In genomic region chr15:91879148-91879547, GRCh38 we compare ENCODE assay signal across 23 cellular contexts. TPM values are rescaled to one million over a fixed set of nuclear protein-coding genes. Genes with fewer than 3 reads are reported as not detected.
"Had no signal": no experiment of that assay in that cellular context is flagged by ENCODE, and none has a peak within 500 bp of the region (broad histone marks: within the 10 kb centered on the region; RNA-seq: fewer than 3 reads in every experiment).

No MANE protein-coding gene starts in this region.

- DNase-seq: IMR-90, MV-4-11, NCI-H1092, NCI-H1105 treated with DMSO at 0.1 percent for 48 hours, NCI-H1417 treated with DMSO at 0.1 percent for 48 hours, NCI-H146, NCI-H1694 treated with DMSO at 0.1 percent for 48 hours, NCI-H1930, NCI-H2081, NCI-H345, NCI-H446 treated with DMSO at 0.1 percent for 48 hours, NCI-H510A treated with DMSO at 0.1 percent for 48 hours, NCI-H69, NCI-H774, Right ventricle myocardium superior, RPMI8226, SIG-M5, T-helper 1 cell, T-helper 17 cell had no signal

- H3K4me2 ChIP-seq: KMS-11 had no signal

- H3K9me3 ChIP-seq: SJSA1 had no signal

- H3K9ac ChIP-seq: KMS-11 had no signal

- H3K27me3 ChIP-seq: SJSA1 had no signal

- H3K36me3 ChIP-seq: SJSA1 had no signal

- H3K4me3 ChIP-seq: SJSA1, SK-N-MC had no signal

- H3K27ac ChIP-seq: KMS-11, SJSA1, SK-N-MC had no signal

- H3K4me1 ChIP-seq: SJSA1 had no signal

RNA-seq across cellular contexts. Expression of gene SLCO3A1, which starts 25.6 kb away (rescaled TPM):
- total RNA-seq: SJSA1 had no signal
- polyA plus RNA-seq: HepG2 had no signal
